In the genomic region with DNA sequence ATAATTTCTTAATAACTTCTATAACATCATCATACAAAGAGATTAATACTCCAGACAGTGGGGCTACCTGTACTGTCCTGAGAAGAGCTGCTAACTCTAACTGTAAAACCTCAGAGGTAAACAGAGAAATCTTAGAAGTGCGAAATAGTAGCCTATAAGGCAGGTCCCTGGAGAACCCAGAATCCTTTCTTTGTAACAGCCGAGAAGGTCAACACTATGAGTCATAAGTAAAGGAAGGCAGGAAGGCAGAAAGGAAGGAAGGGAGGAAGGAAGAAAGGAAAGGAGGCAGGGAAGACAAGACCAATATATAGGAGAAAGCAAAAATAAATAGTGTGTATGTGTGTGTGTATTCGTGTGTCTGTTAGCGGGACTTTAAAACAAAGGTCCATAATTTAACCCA, we compare ENCODE assay signal across 20 cellular contexts.
"Had no signal": no experiment of that assay in that cellular context is flagged by ENCODE, and none has a peak within 500 bp of the region (broad histone marks: within the 10 kb centered on the region; RNA-seq: fewer than 3 reads in every experiment).

No MANE protein-coding gene starts in this region.

- H3K36me3 ChIP-seq: ovary, right lobe of liver, tibial nerve, uterus had no signal

- H3K4me3 Mint-ChIP-seq: activated naive CD4-positive, alpha-beta T cell treated with anti-CD3 and anti-CD28 coated beads for 36 hours; activated T-cell treated with anti-CD3 and anti-CD28 coated beads, Interleukin-2, amount 50 U/mL, for 4 hours; brain; memory B cell; naive thymus-derived CD4-positive, alpha-beta T cell; stimulated activated naive CD8-positive, alpha-beta T cell treated with anti-CD3 and anti-CD28 coated beads, Interleukin-15, Interleukin-2, amounts not matched to agents 100 ng/mL and 50 ng/mL, for 24 hours had no signal

- H3K27me3 ChIP-seq: foreskin keratinocyte, ovary, right lobe of liver, tibial nerve, uterus had no signal

- H3K4me3 ChIP-seq: dorsolateral prefrontal cortex, ovary, right lobe of liver, tibial nerve, uterus had no signal

- H3K9me3 ChIP-seq: ovary, right lobe of liver, uterus had no signal

- H3K27ac ChIP-seq: dorsolateral prefrontal cortex, foreskin keratinocyte, ovary, right lobe of liver, tibial nerve, uterus had no signal

- H3K4me1 ChIP-seq: foreskin keratinocyte, right lobe of liver, tibial nerve, uterus had no signal

- H3K4me1 Mint-ChIP-seq: brain; memory B cell; naive thymus-derived CD4-positive, alpha-beta T cell had no signal

- DNase-seq: activated CD4-positive, alpha-beta T cell treated with anti-CD3 and anti-CD28 coated beads, Interleukin-2, amount 50 U/mL, for 1 hour; activated CD8-positive, alpha-beta memory T cell treated with anti-CD3 and anti-CD28 coated beads, Interleukin-2, amount 50 U/mL, for 4 hours; activated naive CD4-positive, alpha-beta T cell treated with anti-CD3 and anti-CD28 coated beads for 36 hours; activated T-cell treated with anti-CD3 and anti-CD28 coated beads, Interleukin-2, amount 50 U/mL, for 4 hours; central memory CD4-positive, alpha-beta T cell; dorsolateral prefrontal cortex; foreskin keratinocyte; hippocampal formation; naive thymus-derived CD4-positive, alpha-beta T cell; ovary; right lobe of liver; small intestine; stimulated activated CD4-positive, alpha-beta T cell treated with anti-CD3 and anti-CD28 coated beads, Interleukin-15, amount 100 ng/mL, for 24 hours; stimulated activated CD4-positive, alpha-beta T cell treated with anti-CD3 and anti-CD28 coated beads, Interleukin-2, amount 100 ng/mL, for 48 hours; uterus had no signal

- H3K27ac Mint-ChIP-seq: activated naive CD4-positive, alpha-beta T cell treated with anti-CD3 and anti-CD28 coated beads for 36 hours; brain; memory B cell; naive thymus-derived CD4-positive, alpha-beta T cell; stimulated activated naive CD8-positive, alpha-beta T cell treated with anti-CD3 and anti-CD28 coated beads, Interleukin-15, Interleukin-2, amounts not matched to agents 100 ng/mL and 50 ng/mL, for 24 hours had no signal

- H3K36me3 Mint-ChIP-seq: brain; memory B cell; naive thymus-derived CD4-positive, alpha-beta T cell had no signal

- FAIRE-seq: colon, small intestine had no signal

- H3K27me3 Mint-ChIP-seq: brain; memory B cell; naive thymus-derived CD4-positive, alpha-beta T cell; stimulated activated naive CD8-positive, alpha-beta T cell treated with anti-CD3 and anti-CD28 coated beads, Interleukin-15, Interleukin-2, amounts not matched to agents 100 ng/mL and 50 ng/mL, for 24 hours had no signal

- ATAC-seq: activated T-cell treated with anti-CD3 and anti-CD28 coated beads, Interleukin-2, amount 50 U/mL, for 4 hours; foreskin keratinocyte; naive thymus-derived CD4-positive, alpha-beta T cell; right lobe of liver had no signal
